Comparison of ENCODE assay signal across 19 cellular contexts in genomic region chr18:25166113-25166512, GRCh38.
"Had no signal": no experiment of that assay in that cellular context is flagged by ENCODE, and none has a peak within 500 bp of the region (broad histone marks: within the 10 kb centered on the region; RNA-seq: fewer than 3 reads in every experiment).

No MANE protein-coding gene starts in this region.

- H3K4me3 Mint-ChIP-seq: activated naive CD8-positive, alpha-beta T cell treated with anti-CD3 and anti-CD28 coated beads for 36 hours; activated T-helper 1 cell treated with anti-CD3 and anti-CD28 coated beads, Interleukin-12 subunit alpha, Interleukin-12 subunit beta, Interleukin-2, Interleukin-4 antibody, amounts not matched to agents 30 ng/mL and 10 ng/mL and 1 ng/mL, durations not matched to agents 14 hours and 24 hours and 36 hours; WTC11 had no signal

- H3K27ac Mint-ChIP-seq: activated CD4-positive, alpha-beta T cell treated with anti-CD3 and anti-CD28 coated beads for 36 hours; activated naive CD8-positive, alpha-beta T cell treated with anti-CD3 and anti-CD28 coated beads for 36 hours; activated T-helper 1 cell treated with anti-CD3 and anti-CD28 coated beads, Interleukin-12 subunit alpha, Interleukin-12 subunit beta, Interleukin-2, Interleukin-4 antibody, amounts not matched to agents 30 ng/mL and 10 ng/mL and 1 ng/mL, durations not matched to agents 14 hours and 24 hours and 36 hours; WTC11 had no signal

- ATAC-seq: WTC11 had no signal

- DNase-seq: activated CD4-positive, alpha-beta T cell treated with anti-CD3 and anti-CD28 coated beads for 36 hours; activated CD4-positive, alpha-beta T cell treated with anti-CD3 and anti-CD28 coated beads, Interleukin-2, amount 50 U/mL, for 48 hours; activated gamma-delta T cell treated with Interleukin-2 at 50 U/mL for 16 hours; activated naive CD8-positive, alpha-beta T cell treated with anti-CD3 and anti-CD28 coated beads for 36 hours; activated T-cell treated with anti-CD3 and anti-CD28 coated beads for 4 hours; amygdala; central memory CD4-positive, alpha-beta T cell; colonic mucosa; erythroblast; heart left ventricle; mesendoderm; SK-N-SH; stimulated activated CD4-positive, alpha-beta T cell treated with anti-CD3 and anti-CD28 coated beads, Interleukin-4, amount 100 ng/mL, for 1 hour; stomach; testis; upper lobe of left lung had no signal

- H3K9me3 Mint-ChIP-seq: activated naive CD8-positive, alpha-beta T cell treated with anti-CD3 and anti-CD28 coated beads for 36 hours; activated T-helper 1 cell treated with anti-CD3 and anti-CD28 coated beads, Interleukin-12 subunit alpha, Interleukin-12 subunit beta, Interleukin-2, Interleukin-4 antibody, amounts not matched to agents 30 ng/mL and 10 ng/mL and 1 ng/mL, durations not matched to agents 14 hours and 24 hours and 36 hours; brain; WTC11 had no signal

- H3K36me3 Mint-ChIP-seq: activated naive CD8-positive, alpha-beta T cell treated with anti-CD3 and anti-CD28 coated beads for 36 hours; brain; WTC11 had no signal

- H3K27me3 Mint-ChIP-seq: brain had no signal
